22 cellular contexts compared by ENCODE assay signal in the genomic region with DNA sequence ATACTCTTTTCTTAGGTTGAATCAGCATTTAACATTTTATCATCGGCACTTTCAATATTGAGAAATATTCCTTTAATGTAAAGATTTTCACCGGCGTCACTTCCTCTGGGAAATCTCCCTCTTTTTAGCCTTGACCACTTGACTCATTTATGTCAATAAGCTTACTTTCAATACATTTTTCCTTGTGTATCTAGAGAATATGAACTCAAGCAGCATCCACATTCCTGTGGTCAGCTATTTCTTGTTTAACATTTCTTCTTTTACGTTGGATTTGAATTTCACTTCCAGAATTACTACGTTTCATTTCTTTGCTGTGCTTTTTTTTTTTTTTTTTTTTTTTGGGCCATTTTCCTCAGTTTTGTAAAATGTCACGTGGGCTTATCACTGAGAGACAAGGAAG.
DNase-seq lines count a peak whose midpoint lies in the region; ATAC-seq and TF ChIP-seq lines count a peak whose summit lies in the region.
"Had no signal": no experiment of that assay in that cellular context is flagged by ENCODE, and none has a peak within 500 bp of the region (broad histone marks: within the 10 kb centered on the region; RNA-seq: fewer than 3 reads in every experiment).

No MANE protein-coding gene starts in this region.

- TF ChIP-seq CTCF in MCF 10A (IDR thresholded peaks at IDR 0.05; ENCODE audit: unreplicated experiment) (no peak), breast epithelium (IDR thresholded peaks at IDR 0.05) (no peak), astrocyte of the cerebellum (IDR thresholded peaks at IDR 0.05; ENCODE audit: low read depth, low read length, missing control alignments) (no peak), fibroblast of villous mesenchyme (IDR thresholded peaks at IDR 0.05; ENCODE audit: insufficient read depth, low read depth, low read length) (no peak)

- no TSS peak for BruUV-seq in MCF 10A (replicated peaks; lab: Mats Ljungman, UMichigan)

- no peaks in the 10 kb centered on the region for H3K4me1 ChIP-seq in breast epithelium
- H3K4me1 ChIP-seq: A549, HAP-1 had no signal

- no peaks in the 10 kb centered on the region for H3K36me3 ChIP-seq in breast epithelium
- H3K36me3 ChIP-seq: HAP-1, neutrophil had no signal

- no peaks in the 10 kb centered on the region for H3K27me3 ChIP-seq in breast epithelium
- H3K27me3 ChIP-seq: neutrophil had no signal

- ATAC-seq in left lobe of liver (no peak), HG03460 (IDR thresholded peaks at IDR 0.05; ENCODE audit: unreplicated experiment) (no peak), GM21390 (IDR thresholded peaks at IDR 0.05; ENCODE audit: unreplicated experiment) (no peak)
- ATAC-seq: A549; CD8-positive, alpha-beta T cell; effector memory CD8-positive, alpha-beta T cell; HepG2; sciatic nerve; stimulated activated effector memory CD8-positive, alpha-beta T cell treated with anti-CD3 and anti-CD28 coated beads, Interleukin-12 subunit alpha, Interleukin-12 subunit beta, amount 100 ng/mL, for 72 hours had no signal

- DNase-seq in MCF 10A (ENCODE audit: unreplicated experiment) (peak; percentile 42), breast epithelium (ENCODE audit: low spot score in 2 of 2) (no peak), astrocyte of the cerebellum (ENCODE audit: low read depth) (peak; percentile 39), fibroblast of villous mesenchyme (ENCODE audit: low read depth) (peak; percentile 80), left lobe of liver (ENCODE audit: low spot score) (no peak), H4 (ENCODE audit: low spot score) (no peak)
- DNase-seq: activated gamma-delta T cell treated with Interleukin-2 at 50 U/mL for 16 hours; CD8-positive, alpha-beta T cell; effector memory CD8-positive, alpha-beta T cell; glutamatergic neuron; midbrain; NCI-H82; trophoblast cell had no signal

- intact Hi-C loops in MCF 10A (cut with micrococcal nuclease): no loop called here
- intact Hi-C loops in breast epithelium (cut with DNase I; ENCODE audit: low total_unique reads): no loop called here

- in situ Hi-C loops in astrocyte of the cerebellum (cut with HindIII; ENCODE audit: low sequenced_read_pairs): no loop called here

- H3K27ac Mint-ChIP-seq in MCF 10A (ENCODE audit: low read depth, unreplicated experiment): peak overlapping the region; percentile 36
- H3K27ac Mint-ChIP-seq: CD8-positive, alpha-beta T cell; effector memory CD8-positive, alpha-beta T cell; stimulated activated effector memory CD8-positive, alpha-beta T cell treated with anti-CD3 and anti-CD28 coated beads, Interleukin-12 subunit alpha, Interleukin-12 subunit beta, amount 100 ng/mL, for 72 hours; T-helper 1 cell treated with Interleukin-12 subunit alpha and Interleukin-12 subunit beta and Interleukin-4 antibody, amounts not matched to agents 30 μg/mL and 1 μg/mL, for 36 hours had no signal

- H3K4me3 Mint-ChIP-seq in MCF 10A (ENCODE audit: unreplicated experiment): no peak overlapping the region
- H3K4me3 Mint-ChIP-seq: CD8-positive, alpha-beta T cell; effector memory CD8-positive, alpha-beta T cell; stimulated activated effector memory CD8-positive, alpha-beta T cell treated with anti-CD3 and anti-CD28 coated beads, Interleukin-12 subunit alpha, Interleukin-12 subunit beta, amount 100 ng/mL, for 72 hours; T-helper 1 cell treated with Interleukin-12 subunit alpha and Interleukin-12 subunit beta and Interleukin-4 antibody, amounts not matched to agents 30 μg/mL and 1 μg/mL, for 36 hours had no signal

- no peaks in the 10 kb centered on the region for H3K9me3 Mint-ChIP-seq in MCF 10A (ENCODE audit: unreplicated experiment)
- H3K9me3 Mint-ChIP-seq: CD8-positive, alpha-beta T cell; T-helper 1 cell treated with Interleukin-12 subunit alpha and Interleukin-12 subunit beta and Interleukin-4 antibody, amounts not matched to agents 30 μg/mL and 1 μg/mL, for 36 hours had no signal

- CTCF ChIA-PET in MCF 10A (lab: Yijun Ruan, JAX): no interaction called here

- no peaks in the 10 kb centered on the region for H3K9me3 ChIP-seq in breast epithelium
- H3K9me3 ChIP-seq: A549, HAP-1, neutrophil had no signal

- no peak overlapping the region for H3K27ac ChIP-seq in breast epithelium
- H3K27ac ChIP-seq: A549, neutrophil had no signal

- H3K27me3 Mint-ChIP-seq in MCF 10A (ENCODE audit: insufficient read depth, unreplicated experiment): no peaks in the 10 kb centered on the region
- H3K27me3 Mint-ChIP-seq: effector memory CD8-positive, alpha-beta T cell had no signal

- POLR2A ChIA-PET in MCF 10A (lab: Yijun Ruan, JAX): no interaction called here

- no peak overlapping the region for H3K4me3 ChIP-seq in breast epithelium
- H3K4me3 ChIP-seq in astrocyte of the cerebellum (ENCODE audit: low read depth, low read length): no peak overlapping the region
- H3K4me3 ChIP-seq in fibroblast of villous mesenchyme (ENCODE audit: low read depth, low read length): peak overlapping the region; percentile 16
- H3K4me3 ChIP-seq: A549, HAP-1 had no signal

- peaks cover 15% of the 10 kb centered on the region for H3K4me1 Mint-ChIP-seq in MCF 10A (ENCODE audit: insufficient read depth, unreplicated experiment)
- H3K4me1 Mint-ChIP-seq: stimulated activated effector memory CD8-positive, alpha-beta T cell treated with anti-CD3 and anti-CD28 coated beads, Interleukin-12 subunit alpha, Interleukin-12 subunit beta, amount 100 ng/mL, for 72 hours had no signal

- H3K36me3 Mint-ChIP-seq in MCF 10A (ENCODE audit: insufficient read depth, unreplicated experiment): no peaks in the 10 kb centered on the region
- H3K36me3 Mint-ChIP-seq: CD8-positive, alpha-beta T cell; stimulated activated effector memory CD8-positive, alpha-beta T cell treated with anti-CD3 and anti-CD28 coated beads, Interleukin-12 subunit alpha, Interleukin-12 subunit beta, amount 100 ng/mL, for 72 hours had no signal

- no peak for TF ChIP-seq POLR2A in breast epithelium (IDR thresholded peaks at IDR 0.05)

Comparison
In these comparisons a context has a peak if more than half of its experiments do, and no peak if none do; other contexts are left out.
1. DNase-seq: peak in MCF 10A (single experiment), astrocyte of the cerebellum (single experiment) and fibroblast of villous mesenchyme (single experiment); none in breast epithelium (0 of 2), left lobe of liver (single experiment) and H4 (single experiment).